Comparison of ENCODE assay signal across 8 cellular contexts in the genomic region with DNA sequence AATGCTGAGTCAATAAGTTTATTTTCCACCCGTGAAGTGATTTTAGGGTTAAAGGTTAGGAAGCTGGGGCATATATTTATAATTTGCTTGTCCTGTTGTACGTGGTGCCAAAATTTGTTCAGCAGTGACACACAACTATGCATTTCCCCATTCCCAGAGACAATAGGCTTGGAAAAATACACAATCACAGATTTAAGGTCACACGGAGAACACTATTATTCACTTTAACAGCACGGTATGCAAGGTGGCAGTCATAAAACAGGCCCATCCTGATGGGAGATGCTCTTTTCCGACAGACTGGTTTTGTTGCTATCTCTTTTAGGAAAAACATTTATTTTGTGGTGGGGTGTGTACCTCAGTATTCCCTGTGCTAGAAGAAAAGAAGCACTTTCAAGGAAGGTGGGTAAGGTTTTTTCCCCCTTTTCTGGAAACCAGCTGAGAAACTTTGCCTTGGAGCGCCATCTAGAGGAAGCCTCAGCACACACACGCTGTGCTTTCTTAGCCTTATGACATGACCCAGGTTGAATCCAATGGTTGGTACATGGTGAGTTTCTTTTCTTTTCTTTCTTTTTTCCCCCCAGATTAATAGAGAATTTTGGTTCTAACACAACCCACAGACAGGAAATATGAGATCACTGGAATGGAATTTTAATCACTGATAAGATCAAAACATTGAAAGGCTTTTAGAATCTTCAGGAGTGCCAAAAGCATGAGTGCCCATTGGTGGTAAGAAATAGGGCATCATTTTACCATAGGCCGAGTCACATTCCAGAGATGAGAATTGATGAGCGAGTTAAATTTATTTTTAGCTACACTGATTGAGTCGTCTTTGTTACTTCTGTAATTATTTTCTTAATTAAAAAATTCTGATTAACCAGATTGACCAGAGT.
A peak's percentile ranks its signal among the peaks of the same experiment; 100 is the strongest.
DNase-seq lines count a peak whose midpoint lies in the region; ATAC-seq, FAIRE-seq and TF ChIP-seq lines count a peak whose summit lies in the region.

No MANE protein-coding gene starts in this region.

- H3K4me1 ChIP-seq in Peyer's patch (no peaks in the 10 kb centered on the region), heart left ventricle (peaks cover 0 to 9% (median 0%) of the 10 kb centered on the region in 12 donors)

- no peak for DNase-seq in Right ventricle myocardium inferior (ENCODE audit: missing footprints)
- DNase-seq in cardiac septum (ENCODE audit: low spot score): no peak
- peak; percentile 49 for DNase-seq in HTR-8/SVneo (ENCODE audit: insufficient read length, low spot score)
- DNase-seq in Peyer's patch: peak in 1 of 3 donors; percentile 73
- peak; percentile 21 for DNase-seq in activated naive CD4-positive, alpha-beta T cell treated with anti-CD3 and anti-CD28 coated beads, Interleukin-2, amount 50 U/mL, for 16 hours
- DNase-seq in heart left ventricle: peak in 3 of 5 donors; percentile 36 to 53 (median 40)
- DNase-seq in pulmonary artery endothelial cell (ENCODE audit: low read depth, low spot score): peak; percentile 19
- no peak for DNase-seq in cerebellar nuclear complex (lab: John Stamatoyannopoulos, UW)

- H3K9me3 ChIP-seq in Peyer's patch (no peaks in the 10 kb centered on the region), heart left ventricle (no peaks in the 10 kb centered on the region)

- H3K27me3 ChIP-seq in Peyer's patch (no peaks in the 10 kb centered on the region), heart left ventricle (peaks cover 0 to 5% (median 0%) of the 10 kb centered on the region in 9 donors)

- ATAC-seq in Right ventricle myocardium inferior (peak; percentile 63), heart left ventricle (peak; percentile 64 to 83 (median 74))

- intact Hi-C loops in Right ventricle myocardium inferior (cut with DNase I) (loop anchor here (5.0 to 10.0 kb wide), 3 partner anchors 120 to 390 kb away; no protein-coding TSS in a partner anchor), cardiac septum (cut with DNase I) (loop anchor here (2.0 to 5.0 kb wide), 2 partner anchors 390 to 562 kb away; no protein-coding TSS in a partner anchor), heart left ventricle (cut with DNase I) (loop anchor here (1.0 to 10.0 kb wide), 14 partner anchors 102 to 560 kb away; no protein-coding TSS in a partner anchor)

- 31 to 42% (median 38%) methylated on average over 10 of the region's 10 CpGs for WGBS in heart left ventricle, 4 donors

- H3K36me3 ChIP-seq in Peyer's patch (no peaks in the 10 kb centered on the region), heart left ventricle (no peaks in the 10 kb centered on the region)

- H3K27ac ChIP-seq in Peyer's patch: no peak overlapping the region
- peak overlapping the region in 2 of 12 donors; percentile 3 to 24 for H3K27ac ChIP-seq in heart left ventricle

- TF ChIP-seq POLR2A in Peyer's patch (IDR thresholded peaks at IDR 0.05) (no peak), heart left ventricle (IDR thresholded peaks at IDR 0.05) (no peak)

- H3K4me3 ChIP-seq in Peyer's patch (no peak overlapping the region), heart left ventricle (no peak overlapping the region)

- TF ChIP-seq CTCF in Peyer's patch (IDR thresholded peaks at IDR 0.05) (peak; percentile 19 to 92 (median 72)), heart left ventricle (IDR thresholded peaks at IDR 0.05) (peak; percentile 80 to 95 (median 86))

- FAIRE-seq in HTR-8/SVneo (lab: Jason Lieb, UNC): no peak

Comparison
In these comparisons a context has a peak if more than half of its experiments do, and no peak if none do; other contexts are left out.
1. DNase-seq: peak in HTR-8/SVneo (single experiment), activated naive CD4-positive, alpha-beta T cell treated with anti-CD3 and anti-CD28 coated beads, Interleukin-2, amount 50 U/mL, for 16 hours (single experiment), heart left ventricle (3 of 5) and pulmonary artery endothelial cell (single experiment); none in Right ventricle myocardium inferior (single experiment), cardiac septum (single experiment) and cerebellar nuclear complex (0 of 2).